9 cellular contexts compared by ENCODE assay signal in the genomic region with DNA sequence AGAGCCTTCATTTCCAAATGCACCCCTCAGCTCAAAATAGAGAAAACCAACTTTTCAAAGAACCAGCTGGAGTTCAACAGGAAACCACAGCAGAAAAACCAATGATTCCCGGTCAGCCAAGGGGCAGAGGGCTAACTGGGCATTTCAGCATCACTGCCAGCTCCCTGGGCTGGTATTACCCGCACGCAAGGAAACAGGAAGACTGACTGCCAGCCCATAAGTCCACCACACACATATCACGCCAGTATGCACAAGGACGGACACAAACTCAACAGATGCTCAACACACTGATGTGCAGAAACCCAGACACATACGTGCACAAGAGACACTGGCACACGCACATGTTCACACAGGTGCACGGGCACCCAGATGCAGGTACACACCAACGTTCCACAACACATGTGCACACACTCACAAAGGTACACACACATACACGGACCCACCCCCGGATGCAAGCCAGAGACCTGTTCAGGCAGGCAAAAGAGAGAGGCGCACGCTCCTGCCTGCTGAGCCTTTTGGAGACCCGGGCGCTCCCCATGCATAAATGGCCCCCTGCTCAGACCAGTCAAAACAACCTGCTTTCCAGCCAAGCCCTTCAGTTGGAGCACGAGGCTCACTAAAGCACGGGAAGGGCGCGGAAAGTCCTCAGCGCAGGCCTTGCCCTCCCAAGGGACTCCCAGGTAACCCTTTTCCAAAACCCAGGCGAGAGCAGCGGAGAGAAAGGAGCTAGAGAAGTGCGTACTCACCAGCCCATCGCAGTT. TPM values are rescaled to one million over a fixed set of nuclear protein-coding genes. Genes with fewer than 3 reads are reported as not detected.
DNase-seq lines count a peak whose midpoint lies in the region; ATAC-seq and TF ChIP-seq lines count a peak whose summit lies in the region.
"Had no signal": no experiment of that assay in that cellular context is flagged by ENCODE, and none has a peak within 500 bp of the region (broad histone marks: within the 10 kb centered on the region; RNA-seq: fewer than 3 reads in every experiment).

No MANE protein-coding gene starts in this region.

- H3K27me3 Mint-ChIP-seq in CD4-positive, alpha-beta memory T cell: peaks cover 41 to 43% of the 10 kb centered on the region in 2 donors
- peaks cover 65% of the 10 kb centered on the region for H3K27me3 Mint-ChIP-seq in T-helper 17 cell
- peaks cover 61% of the 10 kb centered on the region for H3K27me3 Mint-ChIP-seq in progenitor cell of endocrine pancreas

- H3K27me3 ChIP-seq in CD4-positive, alpha-beta memory T cell (ENCODE audit: insufficient read depth, low read length): peaks cover 14% of the 10 kb centered on the region
- peaks cover 98% of the 10 kb centered on the region for H3K27me3 ChIP-seq in left ventricle myocardium inferior (ENCODE audit: low read depth)

- no peak for ATAC-seq in T-helper 17 cell

- no peaks in the 10 kb centered on the region for H3K36me3 Mint-ChIP-seq in CD4-positive, alpha-beta memory T cell
- H3K36me3 Mint-ChIP-seq in T-helper 17 cell (ENCODE audit: low read depth): peaks cover 4% of the 10 kb centered on the region
- H3K36me3 Mint-ChIP-seq in progenitor cell of endocrine pancreas (ENCODE audit: insufficient read depth): no peaks in the 10 kb centered on the region

- H3K9me3 Mint-ChIP-seq in CD4-positive, alpha-beta memory T cell: peaks cover 0 to 2% (median 0%) of the 10 kb centered on the region in 8 donors
- H3K9me3 Mint-ChIP-seq in progenitor cell of endocrine pancreas (ENCODE audit: low read depth): no peaks in the 10 kb centered on the region

- H3K27ac Mint-ChIP-seq in CD4-positive, alpha-beta memory T cell: no peak overlapping the region
- no peak overlapping the region for H3K27ac Mint-ChIP-seq in T-helper 17 cell
- no peak overlapping the region for H3K27ac Mint-ChIP-seq in progenitor cell of endocrine pancreas

- TF ChIP-seq CTCF in left ventricle myocardium inferior (IDR thresholded peaks at IDR 0.05; ENCODE audit: borderline replicate concordance): no peak
- no peak for TF ChIP-seq CTCF in progenitor cell of endocrine pancreas (IDR thresholded peaks at IDR 0.05; ENCODE audit: unreplicated experiment)
- no peak for TF ChIP-seq CTCF in GM20000 (IDR thresholded peaks at IDR 0.05; ENCODE audit: extremely low read depth, missing control alignments)

- intact Hi-C loops in CD4-positive, alpha-beta memory T cell (cut with micrococcal nuclease): no loop called here
- intact Hi-C loops in left ventricle myocardium inferior (cut with micrococcal nuclease): no loop called here

- no peak overlapping the region for H3K4me3 ChIP-seq in CD4-positive, alpha-beta memory T cell (ENCODE audit: low read length in 2 of 2)
- peak overlapping the region; percentile 70 for H3K4me3 ChIP-seq in left ventricle myocardium inferior

- H3K4me3 Mint-ChIP-seq in CD4-positive, alpha-beta memory T cell: peak overlapping the region; percentile 45 to 76 (median 68)
- H3K4me3 Mint-ChIP-seq in T-helper 17 cell: peak overlapping the region; percentile 71
- H3K4me3 Mint-ChIP-seq in progenitor cell of endocrine pancreas (ENCODE audit: low read depth): peak overlapping the region; percentile 31

- no peaks in the 10 kb centered on the region for H3K9me3 ChIP-seq in CD4-positive, alpha-beta memory T cell (ENCODE audit: control insufficient read depth in 1 of 2, low read length in 2 of 2)
- H3K9me3 ChIP-seq in T-helper 17 cell (ENCODE audit: control insufficient read depth, low read length, poor library complexity, severe bottlenecking) (no peaks in the 10 kb centered on the region), left ventricle myocardium inferior (replicated peaks) (no peaks in the 10 kb centered on the region)

- no peaks in the 10 kb centered on the region for H3K36me3 ChIP-seq in CD4-positive, alpha-beta memory T cell (ENCODE audit: insufficient read depth, low read length)
- H3K36me3 ChIP-seq in left ventricle myocardium inferior: no peaks in the 10 kb centered on the region

- CTCF ChIA-PET in CD4-positive, alpha-beta memory T cell (lab: Charles Lee; ENCODE audit: partially characterized antibody): no interaction called here

- DNase-seq in CD4-positive, alpha-beta memory T cell: no peak
- DNase-seq in T-helper 17 cell (no peak), left ventricle myocardium inferior (no peak), progenitor cell of endocrine pancreas (ENCODE audit: low spot score, unreplicated experiment) (no peak), SHP77 (lab: John Stamatoyannopoulos, UW) (no peak), GM20000 (ENCODE audit: low spot score) (no peak), NCI-H524 treated with DMSO at 0.1 percent for 48 hours (lab: John Stamatoyannopoulos, UW) (no peak), SKM-1 treated with dmso at 0.1 percent for 144 hours (lab: John Stamatoyannopoulos, UW; ENCODE audit: unreplicated experiment) (no peak)

- POLR2A ChIA-PET in CD4-positive, alpha-beta memory T cell (lab: Charles Lee; ENCODE audit: partially characterized antibody): no interaction called here

- H3K4me1 Mint-ChIP-seq in CD4-positive, alpha-beta memory T cell: peaks cover 7 to 23% (median 13%) of the 10 kb centered on the region in 4 donors
- H3K4me1 Mint-ChIP-seq in T-helper 17 cell: peaks cover 9% of the 10 kb centered on the region
- peaks cover 10% of the 10 kb centered on the region for H3K4me1 Mint-ChIP-seq in progenitor cell of endocrine pancreas (ENCODE audit: low read depth)

- H3K27ac ChIP-seq in CD4-positive, alpha-beta memory T cell (ENCODE audit: low read depth, low read length): no peak overlapping the region
- H3K27ac ChIP-seq in left ventricle myocardium inferior (replicated peaks): no peak overlapping the region

- no peaks in the 10 kb centered on the region for H3K4me1 ChIP-seq in CD4-positive, alpha-beta memory T cell (ENCODE audit: insufficient read depth, low read length)
- H3K4me1 ChIP-seq in left ventricle myocardium inferior: peaks cover 21% of the 10 kb centered on the region

RNA-seq across cellular contexts. Expression of a gene that starts 2.1 kb away (rescaled TPM):
- not detected for total RNA-seq in CD4-positive, alpha-beta memory T cell
- polyA plus RNA-seq in CD4-positive, alpha-beta memory T cell: under 1 TPM in 1 of 2 donors, not detected in 1; 0.07 TPM
- total RNA-seq in T-helper 17 cell (not detected), left ventricle myocardium inferior (4.6 TPM), progenitor cell of endocrine pancreas (2.1 and 2.5 TPM in 2 replicates)
- total RNA-seq: NCI-H460 had no signal
